8 cellular contexts compared by ENCODE assay signal in the genomic region with DNA sequence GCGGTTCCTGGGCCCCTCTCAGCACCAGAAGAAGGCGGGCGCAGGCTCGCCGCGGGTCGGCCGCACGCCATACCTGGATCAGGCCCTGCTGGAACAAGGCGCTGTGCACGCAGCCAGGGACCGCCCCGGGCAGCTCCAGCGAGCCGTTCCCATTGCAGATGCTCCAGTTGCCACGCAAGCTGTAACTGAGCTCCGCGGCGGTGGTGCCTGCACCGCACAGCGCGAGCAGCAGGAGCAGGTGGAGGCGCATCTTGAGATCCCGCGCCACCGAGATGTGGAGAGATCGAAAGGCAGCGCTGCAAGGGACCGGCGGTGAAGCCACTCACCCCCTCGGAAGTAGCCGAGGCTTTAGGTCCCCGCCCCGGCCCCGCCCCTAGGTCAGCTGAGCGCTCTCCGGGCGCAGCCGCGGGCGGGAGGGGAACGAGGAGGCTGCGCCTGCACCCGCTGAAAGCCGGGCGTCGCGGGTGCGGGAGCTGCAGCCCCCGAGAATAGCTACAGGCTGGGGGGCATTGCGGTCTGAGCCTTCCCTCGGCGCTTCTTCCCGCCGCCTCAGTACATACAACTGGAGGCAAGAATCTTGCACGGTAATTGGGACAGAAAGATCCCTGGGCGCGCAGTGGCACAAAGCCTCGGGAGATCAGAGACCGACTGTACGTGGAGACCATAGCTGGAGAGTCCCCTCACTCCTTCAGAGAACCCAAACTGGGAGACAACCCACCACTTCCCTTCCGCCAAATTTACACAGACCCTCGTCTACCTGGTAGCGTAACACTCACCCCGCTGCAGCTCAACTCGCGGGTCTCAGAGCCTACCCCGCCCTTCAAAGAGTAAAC. TPM values are rescaled to one million over a fixed set of nuclear protein-coding genes. Genes with fewer than 3 reads are reported as not detected.
DNase-seq lines count a peak whose midpoint lies in the region; ATAC-seq and TF ChIP-seq lines count a peak whose summit lies in the region.

A gene (minus strand): TSS at position 324 of the 833 bp plus-strand sequence. CDS start 74 bp downstream, at position 250.

- peaks cover 14% of the 10 kb centered on the region for H3K23me2 ChIP-seq in H9 (ENCODE audit: insufficient read length, low read depth, low read length, poor library complexity, severe bottlenecking)

- H3K4me3 Mint-ChIP-seq in H9 = peak within 1 kb of the TSS; percentile 88 to 96
- H3K4me3 Mint-ChIP-seq in neural progenitor cell = peak within 1 kb of the TSS; percentile 99

- no peaks in the 10 kb centered on the region for H3K9me3 ChIP-seq in H9 (ENCODE audit: control insufficient read depth, low read depth, low read length)
- no peaks in the 10 kb centered on the region for H3K9me3 ChIP-seq in Loucy (ENCODE audit: insufficient read depth, low read depth, low read length)
- no peaks in the 10 kb centered on the region for H3K9me3 ChIP-seq in neural progenitor cell (ENCODE audit: low read depth)
- no peaks in the 10 kb centered on the region for H3K9me3 ChIP-seq in stomach smooth muscle (ENCODE audit: control insufficient read depth in 2 of 2, low read length in 2 of 2)

- H3F3A ChIP-seq in Loucy (ENCODE audit: low read depth) (peaks cover 3% of the 10 kb centered on the region; the same call in 1 of the 2 replicates), neural progenitor cell (ENCODE audit: low read depth) (peaks cover 20% of the 10 kb centered on the region)

- H3K4me2 ChIP-seq in H9 (ENCODE audit: insufficient read depth, insufficient read length, low read length) = peak within 1 kb of the TSS; percentile 99
- peak within 1 kb of the TSS; percentile 76 for H3K4me2 ChIP-seq in Loucy (ENCODE audit: low read depth, low read length, poor library complexity, severe bottlenecking)
- peak within 1 kb of the TSS; percentile 93 for H3K4me2 ChIP-seq in neural progenitor cell

- no peak within 1 kb of the TSS for H4K5ac ChIP-seq in H9 (ENCODE audit: insufficient read length, low read depth, low read length)

- DNase-seq in GDM1 (lab: John Stamatoyannopoulos, UW) = peak; percentile 75
- DNase-seq in H9 = peak; percentile 90
- DNase-seq in SHP77 treated with DMSO at 0.1 percent for 48 hours (lab: John Stamatoyannopoulos, UW) = peak; percentile 35
- DNase-seq in activated effector memory CD4-positive, alpha-beta T cell treated with anti-CD3 and anti-CD28 coated beads, Interleukin-2, amount 50 U/mL, for 16 hours = peak; percentile 93
- peak; percentile 61 to 74 for DNase-seq in foreskin keratinocyte
- peak; percentile 96 for DNase-seq in neural progenitor cell (ENCODE audit: low spot score)

- H2AFZ ChIP-seq in H9 (ENCODE audit: low read length) (peak within 1 kb of the TSS; percentile 79), Loucy (ENCODE audit: low read length) (peak within 1 kb of the TSS; percentile 98), neural progenitor cell (replicated peaks) (peak within 1 kb of the TSS; percentile 99)

- no peak within 1 kb of the TSS for H3K27ac ChIP-seq in H9 (ENCODE audit: insufficient read length, low read depth, low read length)
- peak within 1 kb of the TSS; percentile 10 for H3K27ac ChIP-seq in foreskin keratinocyte
- peak within 1 kb of the TSS; percentile 28 for H3K27ac ChIP-seq in neural progenitor cell
- peak within 1 kb of the TSS; percentile 62 for H3K27ac ChIP-seq in stomach smooth muscle (ENCODE audit: low read length)

- WGBS in H9 (ENCODE audit: extremely low coverage, insufficient read length, low lambda C conversion rate) = no CpG with 5 or more reads among the region's 68 CpGs

- TF ChIP-seq CTCF in H9 (conservative IDR thresholded peaks at IDR 0.05) (no peak), Loucy (conservative IDR thresholded peaks at IDR 0.05; ENCODE audit: low read length) (no peak), foreskin keratinocyte (conservative IDR thresholded peaks at IDR 0.05) (no peak), neural progenitor cell (IDR thresholded peaks at IDR 0.05) (peak; percentile 3)

- no peak within 1 kb of the TSS for H2BK15ac ChIP-seq in H9 (ENCODE audit: low read depth, low read length)

- H4K20me1 ChIP-seq in H9 (ENCODE audit: control insufficient read depth, insufficient read depth, insufficient read length) (no peaks in the 10 kb centered on the region), Loucy (ENCODE audit: insufficient read depth, low read length, poor library complexity, severe bottlenecking) (peaks cover 9% of the 10 kb centered on the region), neural progenitor cell (ENCODE audit: low read depth) (peaks cover 7% of the 10 kb centered on the region)

- H2AK5ac ChIP-seq in H9 (ENCODE audit: insufficient read length, low read length) = no peak within 1 kb of the TSS

- H3K79me2 ChIP-seq in H9 (ENCODE audit: insufficient read depth, low read length) (peaks cover 10% of the 10 kb centered on the region; the same call in 1 of the 2 replicates), Loucy (ENCODE audit: insufficient read depth, low read length) (peaks cover 23% of the 10 kb centered on the region; the same call in 1 of the 2 replicates), neural progenitor cell (ENCODE audit: low read depth) (peaks cover 45% of the 10 kb centered on the region)

- H3K4me3 ChIP-seq in Loucy (ENCODE audit: low read length, poor library complexity, severe bottlenecking) = peak within 1 kb of the TSS; percentile 79
- peak within 1 kb of the TSS; percentile 71 for H3K4me3 ChIP-seq in neural progenitor cell
- peak within 1 kb of the TSS; percentile 96 to 97 for H3K4me3 ChIP-seq in stomach smooth muscle (ENCODE audit: low read length in 2 of 2)

- H3K27me3 ChIP-seq in H9 (ENCODE audit: insufficient read depth, low read length) (no peaks in the 10 kb centered on the region), Loucy (ENCODE audit: insufficient read depth, low read length, poor library complexity, severe bottlenecking) (no peaks in the 10 kb centered on the region), foreskin keratinocyte (no peaks in the 10 kb centered on the region), neural progenitor cell (no peaks in the 10 kb centered on the region), stomach smooth muscle (ENCODE audit: control insufficient read depth in 1 of 2, insufficient read depth in 2 of 2, low read length in 2 of 2) (peaks cover 0 to 3% of the 10 kb centered on the region in 2 donors)

- peaks cover 6% of the 10 kb centered on the region for H3K27me3 Mint-ChIP-seq in H9 (ENCODE audit: low read depth)
- H3K27me3 Mint-ChIP-seq in neural progenitor cell (ENCODE audit: insufficient read depth, low read depth) = peaks cover 16% of the 10 kb centered on the region

- H3K4me1 ChIP-seq in H9 (ENCODE audit: insufficient read depth, low read length) = no peaks in the 10 kb centered on the region
- H3K4me1 ChIP-seq in Loucy (ENCODE audit: insufficient read depth, low read length, poor library complexity, severe bottlenecking) = peaks cover 24% of the 10 kb centered on the region
- H3K4me1 ChIP-seq in foreskin keratinocyte = no peaks in the 10 kb centered on the region
- peaks cover 7% of the 10 kb centered on the region for H3K4me1 ChIP-seq in neural progenitor cell
- peaks cover 11% of the 10 kb centered on the region for H3K4me1 ChIP-seq in stomach smooth muscle (ENCODE audit: control insufficient read depth, insufficient read depth, low read length)

- H3K36me3 Mint-ChIP-seq in H9 (ENCODE audit: insufficient read depth in 1 of 3, low read depth in 3 of 3) (peaks cover 4 to 8% (median 7%) of the 10 kb centered on the region in 3 experiments), neural progenitor cell (peaks cover 7% of the 10 kb centered on the region)

- no peak within 1 kb of the TSS for H2BK20ac ChIP-seq in H9 (ENCODE audit: low read depth, low read length, poor library complexity, severe bottlenecking)

- H3K9ac ChIP-seq in H9 (ENCODE audit: extremely low read depth, insufficient read length, low read length) (peak within 1 kb of the TSS; percentile 73), Loucy (ENCODE audit: low read depth, low read length, poor library complexity, severe bottlenecking) (peak within 1 kb of the TSS; percentile 70), neural progenitor cell (peak within 1 kb of the TSS; percentile 53), stomach smooth muscle (ENCODE audit: low read length in 2 of 2) (peak within 1 kb of the TSS; percentile 80 to 85)

- H3K4me1 Mint-ChIP-seq in H9 (peaks cover 26% of the 10 kb centered on the region in 2 experiments), neural progenitor cell (peaks cover 21% of the 10 kb centered on the region)

- H2BK12ac ChIP-seq in H9 (ENCODE audit: insufficient read length, low read depth, low read length) = no peak within 1 kb of the TSS

- peaks cover 2% of the 10 kb centered on the region for H3K79me1 ChIP-seq in H9 (ENCODE audit: insufficient read depth, low read depth, low read length, poor library complexity, severe bottlenecking)

- H3K56ac ChIP-seq in H9 (ENCODE audit: insufficient read length, low read depth, low read length) = no peak within 1 kb of the TSS

- no peak within 1 kb of the TSS for H3K23ac ChIP-seq in H9 (ENCODE audit: insufficient read length, low read depth, low read length)

- peak within 1 kb of the TSS in 2 of 3 experiments; percentile 93 to 95; a peak in 5 of 7 replicates for H3K27ac Mint-ChIP-seq in H9
- peak within 1 kb of the TSS; percentile 94 for H3K27ac Mint-ChIP-seq in neural progenitor cell

- H4K8ac ChIP-seq in H9 (replicated peaks; ENCODE audit: insufficient read length, low read depth, low read length) = no peak within 1 kb of the TSS

- no peak within 1 kb of the TSS for H4K91ac ChIP-seq in H9 (ENCODE audit: insufficient read length, low read depth, low read length)

- H2BK120ac ChIP-seq in H9 (ENCODE audit: low read depth, low read length, poor library complexity, severe bottlenecking) = no peak within 1 kb of the TSS

- H3K4ac ChIP-seq in H9 (ENCODE audit: low read depth, low read length) = no peak within 1 kb of the TSS

- H3K36me3 ChIP-seq in Loucy (ENCODE audit: insufficient read depth, low read length) (no peaks in the 10 kb centered on the region), neural progenitor cell (no peaks in the 10 kb centered on the region), stomach smooth muscle (ENCODE audit: control insufficient read depth in 2 of 2, insufficient read depth in 2 of 2, low read length in 2 of 2) (no peaks in the 10 kb centered on the region)

- H2BK5ac ChIP-seq in H9 (ENCODE audit: insufficient read length, low read length) = no peak within 1 kb of the TSS

- H3T11ph ChIP-seq in H9 (ENCODE audit: low read length) = no peak within 1 kb of the TSS

- H3K14ac ChIP-seq in H9 (ENCODE audit: insufficient read depth, low read length) = peak within 1 kb of the TSS; percentile 80

- H3K9me3 Mint-ChIP-seq in H9 = peaks cover 7 to 13% of the 10 kb centered on the region in 2 experiments; a peak in 4 of 5 replicates
- peaks cover 2% of the 10 kb centered on the region for H3K9me3 Mint-ChIP-seq in neural progenitor cell

- peak within 1 kb of the TSS; percentile 16 for H3K18ac ChIP-seq in H9 (ENCODE audit: insufficient read length, low read depth, low read length)

- no peaks in the 10 kb centered on the region for H3K9me2 ChIP-seq in Loucy (replicated peaks; ENCODE audit: low read depth, low read length)

- peak; percentile 95 for ATAC-seq in foreskin keratinocyte

RNA-seq across cellular contexts. Expression of the gene that starts here (rescaled TPM):
- 21.4 and 22.0 TPM in 2 replicates for total RNA-seq in H9 (2021)
- total RNA-seq in foreskin keratinocyte = 9.8 and 18.7 TPM in 2 replicates
- 6.4 and 9.1 TPM in 2 replicates for polyA plus RNA-seq in foreskin keratinocyte
- total RNA-seq in neural progenitor cell (ENCODE audit: low replicate concordance) = 52.4 and 53.4 TPM in 2 replicates

Comparison
In these comparisons a context has a peak if more than half of its experiments do, and no peak if none do; other contexts are left out.
1. DNase-seq: peak in every context shown above with its lines; median percentile 96 in neural progenitor cell; 93 in activated effector memory CD4-positive, alpha-beta T cell treated with anti-CD3 and anti-CD28 coated beads, Interleukin-2, amount 50 U/mL, for 16 hours; 90 in H9; 75 in GDM1; 68 in foreskin keratinocyte; 35 in SHP77 treated with DMSO at 0.1 percent for 48 hours.